In genomic region chr6:108497883-108498282, GRCh38 we compare ENCODE assay signal across 7 cellular contexts.
DNase-seq lines count a peak whose midpoint lies in the region; ATAC-seq and TF ChIP-seq lines count a peak whose summit lies in the region.

No MANE protein-coding gene starts in this region.

- ATAC-seq in HCT116: peak; percentile 97
- no peak for ATAC-seq in GM21717 (IDR thresholded peaks at IDR 0.05; ENCODE audit: unreplicated experiment)

- no peak overlapping the region for H3K4me2 ChIP-seq in HCT116 (ENCODE audit: low read length)

- H3K36me3 Mint-ChIP-seq in type B pancreatic cell: peaks cover 4% of the 10 kb centered on the region

- H3K36me3 ChIP-seq in HCT116 (ENCODE audit: control insufficient read depth in 1 of 2, insufficient read depth in 2 of 2, low read length in 2 of 2): no peaks in the 10 kb centered on the region
- peaks cover 0 to 4% (median 0%) of the 10 kb centered on the region in 3 donors for H3K36me3 ChIP-seq in tibial artery

- in situ Hi-C loops in SK-MEL-5 (cut with HindIII; ENCODE audit: low pct_unique_long_range_greater_than_20kb, low sequenced_read_pairs): no loop called here

- H4K20me1 ChIP-seq in HCT116 (ENCODE audit: insufficient read depth): no peaks in the 10 kb centered on the region

- H3K9me3 ChIP-seq in HCT116 (ENCODE audit: control insufficient read depth in 1 of 2, insufficient read depth in 1 of 2, low read depth in 1 of 2, low read length in 2 of 2) (no peaks in the 10 kb centered on the region), tibial artery (no peaks in the 10 kb centered on the region)

- BruUV-seq in HCT116 (replicated peaks; lab: Mats Ljungman, UMichigan): no TSS peak

- no peak for TF ChIP-seq POLR2A in HCT116 (IDR thresholded peaks at IDR 0.05; ENCODE audit: borderline replicate concordance, extremely low read depth, insufficient read depth, insufficient read length)

- H3K27me3 Mint-ChIP-seq in type B pancreatic cell: no peaks in the 10 kb centered on the region

- no peak overlapping the region for H3K4me3 Mint-ChIP-seq in type B pancreatic cell

- intact Hi-C loops in HCT116 (cut with micrococcal nuclease): loop anchor here (10.0 kb wide), 1 partner anchor 523 kb away; no protein-coding TSS in a partner anchor
- intact Hi-C loops in tibial artery (cut with DNase I; ENCODE audit: low total_unique reads): loop anchor here (10.0 kb wide), 1 partner anchor 383 kb away; no protein-coding TSS in a partner anchor

- peaks cover 2 to 9% of the 10 kb centered on the region in 2 experiments; a peak in 3 of 4 replicates for H3K4me1 ChIP-seq in HCT116 (ENCODE audit: control insufficient read depth in 1 of 2, insufficient read depth in 2 of 2, low read length in 2 of 2)
- no peaks in the 10 kb centered on the region for H3K4me1 ChIP-seq in tibial artery

- H3K27ac ChIP-seq in HCT116 (ENCODE audit: low read depth, low read length) (no peak overlapping the region), tibial artery (no peak overlapping the region)

- CTCF ChIA-PET in HCT116 (lab: Charles Lee): interaction anchor here (0.9 to 2.2 kb wide), 4 partner anchors 14 to 518 kb away, joined by 4 to 5 read pairs (median 4); no protein-coding TSS in a partner anchor

- H2AFZ ChIP-seq in HCT116 (ENCODE audit: low read depth, low read length, poor library complexity, severe bottlenecking): no peak overlapping the region

- H3K27ac Mint-ChIP-seq in type B pancreatic cell: no peak overlapping the region

- H3K4me1 Mint-ChIP-seq in type B pancreatic cell (ENCODE audit: unreplicated experiment): no peaks in the 10 kb centered on the region

- no peaks in the 10 kb centered on the region for H3K9me2 ChIP-seq in HCT116 (ENCODE audit: insufficient read depth)

- no peaks in the 10 kb centered on the region for H3K79me2 ChIP-seq in HCT116 (ENCODE audit: insufficient read depth, low read length)

- H3K9me3 Mint-ChIP-seq in type B pancreatic cell: peaks cover 3% of the 10 kb centered on the region

- peak; percentile 27 to 64 (median 57); a peak in 4 of 6 replicates for TF ChIP-seq CTCF in HCT116 (IDR thresholded peaks at IDR 0.05 in 2 of 3, conservative IDR thresholded peaks at IDR 0.05 in 1 of 3; ENCODE audit: borderline replicate concordance in 1 of 3, insufficient read depth in 1 of 3, low read depth in 2 of 3, low read length in 2 of 3)
- peak; percentile 70 for TF ChIP-seq CTCF in type B pancreatic cell (conservative IDR thresholded peaks at IDR 0.05)
- peak in 1 of 2 experiments; percentile 11 for TF ChIP-seq CTCF in tibial artery (IDR thresholded peaks at IDR 0.05)

- H3K9ac ChIP-seq in HCT116 (ENCODE audit: low read length): no peak overlapping the region

- TF ChIP-seq RAD21 in HCT116 (IDR thresholded peaks at IDR 0.05; ENCODE audit: low read depth): peak; percentile 55

- RAD21 ChIA-PET in HCT116 (lab: Charles Lee; ENCODE audit: low non-redundant PET in 1 of 2, low total read pairs in 2 of 2, uncharacterized antibody in 2 of 2, unreplicated experiment in 2 of 2): no interaction called here

- DNase-seq in Daoy (ENCODE audit: low read depth) (peak; percentile 21), HCT116 (ENCODE audit: low read depth, low spot score) (peak; percentile 36), SK-MEL-5 (ENCODE audit: low read depth, low spot score) (peak; percentile 72), germinal center (ENCODE audit: low spot score) (peak; percentile 10), type B pancreatic cell (ENCODE audit: extremely low spot score, unreplicated experiment) (no peak), tibial artery (no peak)

- no peaks in the 10 kb centered on the region for H3K27me3 ChIP-seq in HCT116 (ENCODE audit: insufficient read depth, low read length)
- H3K27me3 ChIP-seq in tibial artery: no peaks in the 10 kb centered on the region

- POLR2A ChIA-PET in HCT116 (lab: Charles Lee): no interaction called here

- H3K4me3 ChIP-seq in HCT116 (replicated peaks in 1 of 2; ENCODE audit: low read depth in 1 of 2, low read length in 2 of 2) (no peak overlapping the region), tibial artery (no peak overlapping the region)

TF ChIP-seq in HCT116, 20 proteins besides CTCF, POLR2A, EP300 and RAD21:
- no peak for TF ChIP-seq SRF (IDR thresholded peaks at IDR 0.05; ENCODE audit: low read depth)
- TF ChIP-seq MAX (IDR thresholded peaks at IDR 0.05): no peak
- TF ChIP-seq ZFX (IDR thresholded peaks at IDR 0.05): no peak
- TF ChIP-seq JUND (IDR thresholded peaks at IDR 0.05): no peak
- no peak for TF ChIP-seq EZH2 (IDR thresholded peaks at IDR 0.05)
- no peak for TF ChIP-seq EZH2phosphoT487 (IDR thresholded peaks at IDR 0.05; ENCODE audit: borderline replicate concordance)
- no peak for TF ChIP-seq CEBPB (IDR thresholded peaks at IDR 0.05; ENCODE audit: low read depth)
- no peak for TF ChIP-seq CBX3 (IDR thresholded peaks at IDR 0.05; ENCODE audit: low read depth)
- TF ChIP-seq ZNF274 (IDR thresholded peaks at IDR 0.05; ENCODE audit: low read depth, low read length): no peak
- TF ChIP-seq SP1 (IDR thresholded peaks at IDR 0.05; ENCODE audit: low read depth): no peak
- no peak for TF ChIP-seq ZBTB33 (IDR thresholded peaks at IDR 0.05; ENCODE audit: extremely low read depth, insufficient replicate concordance, low read length)
- TF ChIP-seq TCF7L2 (IDR thresholded peaks at IDR 0.05; ENCODE audit: borderline replicate concordance, extremely low read depth, insufficient read depth, insufficient read length): no peak
- no peak for TF ChIP-seq POLR2AphosphoS5 (IDR thresholded peaks at IDR 0.05; ENCODE audit: low read depth, low read length)
- TF ChIP-seq REST (IDR thresholded peaks at IDR 0.05; ENCODE audit: low read depth): no peak
- TF ChIP-seq EGR1 (IDR thresholded peaks at IDR 0.05; ENCODE audit: low read depth): no peak
- no peak for TF ChIP-seq YY1 (IDR thresholded peaks at IDR 0.05; ENCODE audit: extremely low read depth, insufficient replicate concordance, low read depth, low read length)
- no peak for TF ChIP-seq FOSL1 (IDR thresholded peaks at IDR 0.05; ENCODE audit: low read depth)
- no peak for TF ChIP-seq ATF3 (IDR thresholded peaks at IDR 0.05)
- TF ChIP-seq SIN3A (IDR thresholded peaks at IDR 0.05; ENCODE audit: low read depth): no peak

Comparison
In these comparisons a context has a peak if more than half of its experiments do, and no peak if none do; other contexts are left out.
1. DNase-seq: peak in Daoy (single experiment), HCT116 (single experiment), SK-MEL-5 (single experiment) and germinal center (single experiment); none in type B pancreatic cell (single experiment) and tibial artery (0 of 2).